In the genomic region with DNA sequence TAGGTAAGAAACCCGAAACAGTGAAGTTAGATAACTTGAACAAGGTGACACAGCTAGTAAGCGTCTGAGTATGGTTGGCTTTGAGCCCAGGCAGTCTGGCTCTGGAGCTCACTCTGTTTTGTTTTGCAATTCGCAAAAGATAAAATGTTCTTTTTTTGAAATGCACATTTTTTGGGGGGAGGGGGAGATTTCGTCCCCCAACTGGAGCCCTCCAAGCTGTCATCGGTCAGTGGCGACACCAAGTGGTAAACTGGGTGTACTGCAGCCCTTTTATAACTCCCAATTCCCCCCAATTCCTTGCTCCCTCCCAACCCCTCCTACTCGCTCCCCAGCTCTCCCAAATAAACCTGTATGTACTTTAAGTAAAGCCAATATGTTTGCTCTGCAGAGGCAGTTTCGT, we compare ENCODE assay signal across 8 cellular contexts. TPM values are rescaled to one million over a fixed set of nuclear protein-coding genes. Genes with fewer than 3 reads are reported as not detected.
A peak's percentile ranks its signal among the peaks of the same experiment; 100 is the strongest.
DNase-seq lines count a peak whose midpoint lies in the region; ATAC-seq and TF ChIP-seq lines count a peak whose summit lies in the region.

No MANE protein-coding gene starts in this region.

- no peaks in the 10 kb centered on the region for H4K20me1 ChIP-seq in SU-DHL-6 (ENCODE audit: low read depth, low read length)

- H3K4me1 ChIP-seq in endodermal cell (ENCODE audit: control insufficient read depth, insufficient read depth, low read length), result no peaks in the 10 kb centered on the region
- H3K4me1 ChIP-seq in naive thymus-derived CD4-positive, alpha-beta T cell (ENCODE audit: control insufficient read depth in 2 of 2, insufficient read depth in 2 of 2, low read length in 2 of 2), result peaks cover 0 to 5% of the 10 kb centered on the region in 2 donors

- no peak overlapping the region for H3K27ac ChIP-seq in C4-2B
- H3K27ac ChIP-seq in SU-DHL-6 (ENCODE audit: low read depth, low read length), result no peak overlapping the region
- H3K27ac ChIP-seq in endodermal cell (ENCODE audit: low read depth, low read length), result no peak overlapping the region
- no peak overlapping the region for H3K27ac ChIP-seq in naive thymus-derived CD4-positive, alpha-beta T cell (ENCODE audit: low read depth, low read length)

- intact Hi-C loops in naive thymus-derived CD4-positive, alpha-beta T cell (cut with micrococcal nuclease), result loop anchor here (1.0 to 10.0 kb wide), 6 partner anchors 35 to 1117 kb away; a partner anchor contains a TSS

- no peak overlapping the region for H3K4me3 Mint-ChIP-seq in endodermal cell
- H3K4me3 Mint-ChIP-seq in naive thymus-derived CD4-positive, alpha-beta T cell, result no peak overlapping the region

- peak; percentile 83 for TF ChIP-seq CTCF in C4-2B (conservative IDR thresholded peaks at IDR 0.05)
- peak; percentile 51 for TF ChIP-seq CTCF in GM20000 (IDR thresholded peaks at IDR 0.05; ENCODE audit: extremely low read depth, missing control alignments)
- TF ChIP-seq CTCF in SU-DHL-6 (IDR thresholded peaks at IDR 0.05; ENCODE audit: insufficient read depth, low read length, poor library complexity, severe bottlenecking), result peak; percentile 38
- TF ChIP-seq CTCF in endodermal cell (conservative IDR thresholded peaks at IDR 0.05), result peak; percentile 83

- H3K27me3 ChIP-seq in SU-DHL-6 (ENCODE audit: low read length) (no peaks in the 10 kb centered on the region), endodermal cell (ENCODE audit: control insufficient read depth, insufficient read depth, low read length, poor library complexity, severe bottlenecking) (peaks cover 6% of the 10 kb centered on the region)
- no peaks in the 10 kb centered on the region for H3K27me3 ChIP-seq in naive thymus-derived CD4-positive, alpha-beta T cell (ENCODE audit: control insufficient read depth in 2 of 2, insufficient read depth in 2 of 2, low read length in 2 of 2)

- DNase-seq in GM20000 (ENCODE audit: low spot score) (peak; percentile 18), endodermal cell (peak; percentile 63)
- peak in 7 of 9 donors; percentile 2 to 41 (median 23) for DNase-seq in naive thymus-derived CD4-positive, alpha-beta T cell

- H3K36me3 ChIP-seq in SU-DHL-6 (ENCODE audit: low read length) (no peaks in the 10 kb centered on the region), endodermal cell (ENCODE audit: control insufficient read depth, insufficient read depth, low read length) (no peaks in the 10 kb centered on the region)
- no peaks in the 10 kb centered on the region for H3K36me3 ChIP-seq in naive thymus-derived CD4-positive, alpha-beta T cell (ENCODE audit: control insufficient read depth in 2 of 3, insufficient read depth in 3 of 3, low read length in 3 of 3)

- peaks cover 45% of the 10 kb centered on the region for H3K9me3 Mint-ChIP-seq in endodermal cell
- H3K9me3 Mint-ChIP-seq in naive thymus-derived CD4-positive, alpha-beta T cell, result no peaks in the 10 kb centered on the region

- no peak overlapping the region for H3K27ac Mint-ChIP-seq in endodermal cell
- H3K27ac Mint-ChIP-seq in naive thymus-derived CD4-positive, alpha-beta T cell, result no peak overlapping the region

- ATAC-seq in naive thymus-derived CD4-positive, alpha-beta T cell, result no peak
- ATAC-seq in GM18873 (IDR thresholded peaks at IDR 0.05; ENCODE audit: low FRiP score, unreplicated experiment) (no peak), HG02852 (IDR thresholded peaks at IDR 0.05; ENCODE audit: unreplicated experiment) (no peak), HG02981 (IDR thresholded peaks at IDR 0.05; ENCODE audit: unreplicated experiment) (no peak)

- WGBS in endodermal cell (ENCODE audit: insufficient coverage in 1 of 2, insufficient read length in 1 of 2), 2 experiments, result 49% methylated on average over 5 of the region's 8 CpGs; no CpG with 5 or more reads in 1 of the 2 experiments

- no peaks in the 10 kb centered on the region for H3K9me2 ChIP-seq in SU-DHL-6 (replicated peaks; ENCODE audit: insufficient read depth, low read length)

- peaks cover 14% of the 10 kb centered on the region for H3K27me3 Mint-ChIP-seq in endodermal cell (ENCODE audit: insufficient read depth)
- H3K27me3 Mint-ChIP-seq in naive thymus-derived CD4-positive, alpha-beta T cell, result no peaks in the 10 kb centered on the region

- H3F3A ChIP-seq in SU-DHL-6 (ENCODE audit: insufficient read depth), result no peaks in the 10 kb centered on the region

- H3K9me3 ChIP-seq in SU-DHL-6 (ENCODE audit: insufficient read depth, low read length) (no peaks in the 10 kb centered on the region), endodermal cell (ENCODE audit: control insufficient read depth, low read length) (no peaks in the 10 kb centered on the region)
- no peaks in the 10 kb centered on the region for H3K9me3 ChIP-seq in naive thymus-derived CD4-positive, alpha-beta T cell (ENCODE audit: control insufficient read depth in 2 of 3, low read length in 3 of 3)

- H3K9ac ChIP-seq in SU-DHL-6 (ENCODE audit: low read length), result no peak overlapping the region
- no peak overlapping the region for H3K9ac ChIP-seq in endodermal cell (ENCODE audit: extremely low read depth, low read length, poor library complexity, severe bottlenecking)

- no peak overlapping the region for H2AFZ ChIP-seq in SU-DHL-6 (ENCODE audit: low read depth, low read length, severe bottlenecking)

- CTCF ChIA-PET in naive thymus-derived CD4-positive, alpha-beta T cell (lab: Charles Lee), result interaction anchor here (2.2 kb wide), 1 partner anchor 35 kb away, joined by 11 read pairs; no protein-coding TSS in a partner anchor

- H3K79me2 ChIP-seq in SU-DHL-6 (ENCODE audit: insufficient read depth, low read length), result no peaks in the 10 kb centered on the region

- POLR2A ChIA-PET in naive thymus-derived CD4-positive, alpha-beta T cell (lab: Charles Lee), result no interaction called here

- H3K4me1 Mint-ChIP-seq in endodermal cell, result peaks cover 6% of the 10 kb centered on the region
- peaks cover 0 to 14% (median 9%) of the 10 kb centered on the region in 7 donors for H3K4me1 Mint-ChIP-seq in naive thymus-derived CD4-positive, alpha-beta T cell

- no peaks in the 10 kb centered on the region for H3K36me3 Mint-ChIP-seq in endodermal cell (ENCODE audit: low read depth)
- no peaks in the 10 kb centered on the region for H3K36me3 Mint-ChIP-seq in naive thymus-derived CD4-positive, alpha-beta T cell

- H3K4me2 ChIP-seq in SU-DHL-6 (ENCODE audit: low read depth, low read length, poor library complexity, severe bottlenecking), result no peak overlapping the region

- no peak overlapping the region for H3K4me3 ChIP-seq in SU-DHL-6 (ENCODE audit: insufficient read depth, low read length, poor library complexity, severe bottlenecking)
- no peak overlapping the region for H3K4me3 ChIP-seq in endodermal cell (ENCODE audit: low read length)
- H3K4me3 ChIP-seq in naive thymus-derived CD4-positive, alpha-beta T cell (ENCODE audit: low read length), result no peak overlapping the region

RNA-seq across cellular contexts. Expression of a gene that starts 2.8 kb away (rescaled TPM):
- 10 to 100 TPM; 12.9 to 18.9 TPM for total RNA-seq in endodermal cell
- 9.7 TPM for polyA plus RNA-seq in endodermal cell (2013, experiment 1 of 2)
- 7.7 TPM for polyA plus RNA-seq in endodermal cell (2013, experiment 2 of 2)
- 1 to 10 TPM; 2.8 to 3.9 (median 3.8) TPM for total RNA-seq in naive thymus-derived CD4-positive, alpha-beta T cell
- 1 to 10 TPM in 1 of 2 donors, under 1 TPM in 1; 0.50 to 1.3 TPM for polyA plus RNA-seq in naive thymus-derived CD4-positive, alpha-beta T cell

RNA-seq across cellular contexts. Expression of a gene that starts 40.3 kb away (rescaled TPM):
- 1 to 10 TPM; 7.1 to 8.2 TPM for total RNA-seq in endodermal cell
- polyA plus RNA-seq in endodermal cell (2013, experiment 1 of 2), result 8.4 TPM
- polyA plus RNA-seq in endodermal cell (2013, experiment 2 of 2), result 6.7 TPM
- 1 to 10 TPM; 1.8 to 9.4 (median 3.8) TPM for total RNA-seq in naive thymus-derived CD4-positive, alpha-beta T cell
- polyA plus RNA-seq in naive thymus-derived CD4-positive, alpha-beta T cell, result 1 to 10 TPM in 1 of 2 donors, under 1 TPM in 1; 0.97 to 1.2 TPM
